Comparison of ENCODE assay signal across 2 cellular contexts in the genomic region with DNA sequence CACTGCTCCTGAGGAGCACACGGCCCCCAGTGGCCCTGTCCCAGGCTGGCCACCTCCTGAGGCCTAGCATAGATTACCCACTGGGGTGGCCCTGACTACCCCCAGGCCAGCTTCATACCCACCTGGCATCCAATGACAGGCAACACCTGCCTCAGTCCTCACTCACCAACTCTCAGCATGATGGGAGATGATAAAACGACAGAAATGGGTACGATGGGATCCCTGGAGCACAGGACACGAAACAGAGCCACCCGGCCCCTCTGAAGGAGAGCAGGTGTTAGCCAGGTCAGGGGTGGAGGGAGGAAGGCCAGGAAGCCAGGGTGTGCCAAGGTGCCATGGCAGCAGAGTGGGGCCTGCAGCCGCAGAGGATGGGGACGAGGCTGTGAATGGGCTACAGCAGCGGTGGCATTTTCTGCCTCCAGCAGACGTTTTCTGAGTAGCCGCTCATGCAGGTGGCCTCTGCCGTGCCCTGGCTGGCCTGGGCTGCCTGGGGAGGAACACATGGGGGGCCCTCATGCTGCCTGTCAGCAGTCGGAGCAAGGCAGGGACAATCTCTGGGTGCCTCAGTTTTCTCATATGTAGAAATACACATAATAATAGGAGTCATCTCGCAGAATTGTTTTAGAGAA.
TF ChIP-seq lines count a peak whose summit lies in the region.

No MANE protein-coding gene starts in this region.

TF ChIP-seq in SK-N-SH, 30 proteins besides CTCF, POLR2A, EP300 and RAD21 (continued from another document):
- TF ChIP-seq, protein P1, sequence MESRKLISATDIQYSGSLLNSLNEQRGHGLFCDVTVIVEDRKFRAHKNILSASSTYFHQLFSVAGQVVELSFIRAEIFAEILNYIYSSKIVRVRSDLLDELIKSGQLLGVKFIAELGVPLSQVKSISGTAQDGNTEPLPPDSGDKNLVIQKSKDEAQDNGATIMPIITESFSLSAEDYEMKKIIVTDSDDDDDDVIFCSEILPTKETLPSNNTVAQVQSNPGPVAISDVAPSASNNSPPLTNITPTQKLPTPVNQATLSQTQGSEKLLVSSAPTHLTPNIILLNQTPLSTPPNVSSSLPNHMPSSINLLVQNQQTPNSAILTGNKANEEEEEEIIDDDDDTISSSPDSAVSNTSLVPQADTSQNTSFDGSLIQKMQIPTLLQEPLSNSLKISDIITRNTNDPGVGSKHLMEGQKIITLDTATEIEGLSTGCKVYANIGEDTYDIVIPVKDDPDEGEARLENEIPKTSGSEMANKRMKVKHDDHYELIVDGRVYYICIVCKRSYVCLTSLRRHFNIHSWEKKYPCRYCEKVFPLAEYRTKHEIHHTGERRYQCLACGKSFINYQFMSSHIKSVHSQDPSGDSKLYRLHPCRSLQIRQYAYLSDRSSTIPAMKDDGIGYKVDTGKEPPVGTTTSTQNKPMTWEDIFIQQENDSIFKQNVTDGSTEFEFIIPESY (IDR thresholded peaks at IDR 0.05; ENCODE audit: borderline replicate concordance, low read depth) = no peak
- no peak for TF ChIP-seq NFIC (IDR thresholded peaks at IDR 0.05; ENCODE audit: borderline replicate concordance)
- TF ChIP-seq, protein P2, sequence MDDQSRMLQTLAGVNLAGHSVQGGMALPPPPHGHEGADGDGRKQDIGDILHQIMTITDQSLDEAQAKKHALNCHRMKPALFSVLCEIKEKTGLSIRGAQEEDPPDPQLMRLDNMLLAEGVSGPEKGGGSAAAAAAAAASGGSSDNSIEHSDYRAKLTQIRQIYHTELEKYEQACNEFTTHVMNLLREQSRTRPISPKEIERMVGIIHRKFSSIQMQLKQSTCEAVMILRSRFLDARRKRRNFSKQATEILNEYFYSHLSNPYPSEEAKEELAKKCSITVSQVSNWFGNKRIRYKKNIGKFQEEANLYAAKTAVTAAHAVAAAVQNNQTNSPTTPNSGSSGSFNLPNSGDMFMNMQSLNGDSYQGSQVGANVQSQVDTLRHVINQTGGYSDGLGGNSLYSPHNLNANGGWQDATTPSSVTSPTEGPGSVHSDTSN (IDR thresholded peaks at IDR 0.05) = no peak
- no peak for TF ChIP-seq SIN3A (IDR thresholded peaks at IDR 0.05; ENCODE audit: borderline replicate concordance, low read depth, low read length)
- TF ChIP-seq TEAD4 (IDR thresholded peaks at IDR 0.05; ENCODE audit: borderline replicate concordance, insufficient read depth) = no peak

TF ChIP-seq in SK-N-SH treated with all-trans-retinoic acid at 6 μM for 48 hours, 23 proteins besides CTCF, POLR2A, EP300 and RAD21 (continued from another document):
- TF ChIP-seq, protein P3, sequence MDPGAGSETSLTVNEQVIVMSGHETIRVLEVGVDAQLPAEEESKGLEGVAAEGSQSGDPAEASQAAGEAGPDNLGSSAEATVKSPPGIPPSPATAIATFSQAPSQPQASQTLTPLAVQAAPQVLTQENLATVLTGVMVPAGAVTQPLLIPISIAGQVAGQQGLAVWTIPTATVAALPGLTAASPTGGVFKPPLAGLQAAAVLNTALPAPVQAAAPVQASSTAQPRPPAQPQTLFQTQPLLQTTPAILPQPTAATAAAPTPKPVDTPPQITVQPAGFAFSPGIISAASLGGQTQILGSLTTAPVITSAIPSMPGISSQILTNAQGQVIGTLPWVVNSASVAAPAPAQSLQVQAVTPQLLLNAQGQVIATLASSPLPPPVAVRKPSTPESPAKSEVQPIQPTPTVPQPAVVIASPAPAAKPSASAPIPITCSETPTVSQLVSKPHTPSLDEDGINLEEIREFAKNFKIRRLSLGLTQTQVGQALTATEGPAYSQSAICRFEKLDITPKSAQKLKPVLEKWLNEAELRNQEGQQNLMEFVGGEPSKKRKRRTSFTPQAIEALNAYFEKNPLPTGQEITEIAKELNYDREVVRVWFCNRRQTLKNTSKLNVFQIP (CRISPR knock-in tag; IDR thresholded peaks at IDR 0.05; ENCODE audit: borderline replicate concordance, low read depth) = no peak
- TF ChIP-seq TOX (CRISPR knock-in tag; IDR thresholded peaks at IDR 0.05; ENCODE audit: borderline replicate concordance) = no peak
- TF ChIP-seq, protein P4, sequence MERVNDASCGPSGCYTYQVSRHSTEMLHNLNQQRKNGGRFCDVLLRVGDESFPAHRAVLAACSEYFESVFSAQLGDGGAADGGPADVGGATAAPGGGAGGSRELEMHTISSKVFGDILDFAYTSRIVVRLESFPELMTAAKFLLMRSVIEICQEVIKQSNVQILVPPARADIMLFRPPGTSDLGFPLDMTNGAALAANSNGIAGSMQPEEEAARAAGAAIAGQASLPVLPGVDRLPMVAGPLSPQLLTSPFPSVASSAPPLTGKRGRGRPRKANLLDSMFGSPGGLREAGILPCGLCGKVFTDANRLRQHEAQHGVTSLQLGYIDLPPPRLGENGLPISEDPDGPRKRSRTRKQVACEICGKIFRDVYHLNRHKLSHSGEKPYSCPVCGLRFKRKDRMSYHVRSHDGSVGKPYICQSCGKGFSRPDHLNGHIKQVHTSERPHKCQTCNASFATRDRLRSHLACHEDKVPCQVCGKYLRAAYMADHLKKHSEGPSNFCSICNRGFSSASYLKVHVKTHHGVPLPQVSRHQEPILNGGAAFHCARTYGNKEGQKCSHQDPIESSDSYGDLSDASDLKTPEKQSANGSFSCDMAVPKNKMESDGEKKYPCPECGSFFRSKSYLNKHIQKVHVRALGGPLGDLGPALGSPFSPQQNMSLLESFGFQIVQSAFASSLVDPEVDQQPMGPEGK (CRISPR knock-in tag; IDR thresholded peaks at IDR 0.05; ENCODE audit: borderline replicate concordance) = no peak
- TF ChIP-seq PPARA (CRISPR knock-in tag; IDR thresholded peaks at IDR 0.05; ENCODE audit: borderline replicate concordance) = no peak
- TF ChIP-seq ZNF70 (CRISPR knock-in tag; IDR thresholded peaks at IDR 0.05) = no peak
- no peak for TF ChIP-seq GLIS3 (CRISPR knock-in tag; IDR thresholded peaks at IDR 0.05)
- no peak for TF ChIP-seq ZC3H10 (CRISPR knock-in tag; IDR thresholded peaks at IDR 0.05)
- no peak for TF ChIP-seq TCF4 (CRISPR knock-in tag; IDR thresholded peaks at IDR 0.05; ENCODE audit: borderline replicate concordance)
- TF ChIP-seq ZNF565 (CRISPR knock-in tag; conservative IDR thresholded peaks at IDR 0.05; ENCODE audit: low read depth) = no peak
- TF ChIP-seq ZFP30 (CRISPR knock-in tag; IDR thresholded peaks at IDR 0.05) = no peak
- TF ChIP-seq SNAI2 (CRISPR knock-in tag; IDR thresholded peaks at IDR 0.05) = no peak
- no peak for TF ChIP-seq CSDC2 (CRISPR knock-in tag; IDR thresholded peaks at IDR 0.05)
- no peak for TF ChIP-seq BACH2 (CRISPR knock-in tag; IDR thresholded peaks at IDR 0.05; ENCODE audit: borderline replicate concordance)
- TF ChIP-seq ARNTL (CRISPR knock-in tag; IDR thresholded peaks at IDR 0.05; ENCODE audit: borderline replicate concordance, low read depth) = no peak
TF ChIP-seq in SK-N-SH treated with all-trans-retinoic acid at 6 μM for 48 hours: peak in this region for 0.
